8 cellular contexts compared by ENCODE assay signal in the genomic region with DNA sequence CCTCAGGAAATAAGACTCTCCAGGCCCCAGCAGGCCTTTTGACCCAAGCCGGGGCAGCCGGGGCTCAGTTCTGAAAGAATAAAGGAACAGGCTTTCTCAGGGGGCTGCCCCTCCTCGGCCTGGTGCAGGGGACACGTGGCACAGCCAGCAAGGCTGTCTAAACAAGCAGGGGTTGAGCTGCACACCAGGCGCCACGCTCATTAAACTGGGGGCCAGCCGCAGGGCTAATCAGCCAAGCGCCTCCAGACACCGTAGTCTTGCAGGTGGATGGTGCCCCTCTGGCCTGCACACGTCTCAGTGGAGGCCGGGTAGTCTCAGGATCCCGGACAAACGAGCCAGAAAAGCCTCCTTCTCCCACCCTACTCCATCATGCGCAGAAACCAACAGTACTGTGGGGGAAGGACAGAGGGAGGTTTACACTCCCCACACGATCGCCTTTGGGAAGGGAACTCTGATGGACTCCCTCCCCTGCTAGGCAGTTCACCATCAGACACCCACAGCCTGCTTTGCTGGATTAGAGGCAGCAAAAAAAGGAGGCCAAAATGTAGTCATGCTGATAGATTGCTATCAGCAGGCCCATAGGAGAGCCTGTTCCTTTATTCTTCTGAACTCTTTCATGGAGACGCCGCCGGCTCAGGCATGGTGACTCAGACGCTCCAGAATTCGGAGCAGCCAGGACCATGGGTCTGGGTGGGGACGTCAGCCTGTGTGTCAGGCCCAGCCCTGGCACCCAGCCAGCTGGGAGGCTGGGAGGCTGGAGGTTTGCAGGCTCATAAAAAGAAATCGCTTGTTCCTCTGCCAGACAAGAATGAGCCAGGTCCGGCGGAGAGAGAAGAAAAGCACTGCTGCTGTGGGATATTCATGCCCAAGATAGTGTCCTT.
A peak's percentile ranks its signal among the peaks of the same experiment; 100 is the strongest.
DNase-seq lines count a peak whose midpoint lies in the region; ATAC-seq and TF ChIP-seq lines count a peak whose summit lies in the region.

No MANE protein-coding gene starts in this region.

- no peak for TF ChIP-seq CTCF in astrocyte of the cerebellum (IDR thresholded peaks at IDR 0.05; ENCODE audit: low read depth, low read length, missing control alignments)

- no peak for ATAC-seq in HG03039 (IDR thresholded peaks at IDR 0.05; ENCODE audit: unreplicated experiment)

- peaks cover 2% of the 10 kb centered on the region for H3K4me1 Mint-ChIP-seq in activated naive CD8-positive, alpha-beta T cell treated with anti-CD3 and anti-CD28 coated beads for 36 hours

- in situ Hi-C loops in astrocyte of the cerebellum (cut with HindIII; ENCODE audit: low sequenced_read_pairs) (no loop called here), G401 (cut with HindIII; ENCODE audit: low sequenced_read_pairs) (no loop called here)

- no peaks in the 10 kb centered on the region for H3K27me3 Mint-ChIP-seq in activated naive CD8-positive, alpha-beta T cell treated with anti-CD3 and anti-CD28 coated beads for 36 hours

- H3K79me2 ChIP-seq in ACC112 (ENCODE audit: control insufficient read depth, insufficient read depth, low read length, unreplicated experiment) (no peaks in the 10 kb centered on the region), Karpas-422 (ENCODE audit: low read length) (no peaks in the 10 kb centered on the region)

- H3K9me2 ChIP-seq in Karpas-422 (replicated peaks; ENCODE audit: insufficient read depth, low read length), result no peaks in the 10 kb centered on the region

- H3K27ac ChIP-seq in ACC112 (ENCODE audit: low read depth, low read length), result peak overlapping the region; percentile 72
- H3K27ac ChIP-seq in Karpas-422 (ENCODE audit: low read length), result no peak overlapping the region

- H3K9me3 ChIP-seq in Karpas-422 (ENCODE audit: low read length), result no peaks in the 10 kb centered on the region

- H2AFZ ChIP-seq in ACC112 (ENCODE audit: low read length, unreplicated experiment) (no peak overlapping the region), Karpas-422 (ENCODE audit: low read length) (no peak overlapping the region)

- H4K20me1 ChIP-seq in Karpas-422 (ENCODE audit: insufficient read depth, low read depth, low read length), result no peaks in the 10 kb centered on the region

- H3K36me3 ChIP-seq in ACC112 (ENCODE audit: insufficient read depth, low read length), result no peaks in the 10 kb centered on the region
- H3K36me3 ChIP-seq in Karpas-422 (ENCODE audit: insufficient read depth, low read length), result no peaks in the 10 kb centered on the region

- H3K9me3 Mint-ChIP-seq in activated naive CD8-positive, alpha-beta T cell treated with anti-CD3 and anti-CD28 coated beads for 36 hours, result peaks cover 3% of the 10 kb centered on the region

- DNase-seq in Karpas-422 (peak; percentile 5), astrocyte of the cerebellum (ENCODE audit: low read depth) (peak; percentile 83), iris pigment epithelial cell (ENCODE audit: low read depth) (peak; percentile 94), stromal cell of bone marrow (ENCODE audit: low read depth) (peak; percentile 85), G401 (ENCODE audit: low spot score) (no peak)
- no peak for DNase-seq in activated naive CD8-positive, alpha-beta T cell treated with anti-CD3 and anti-CD28 coated beads for 36 hours

- H3K9ac ChIP-seq in Karpas-422 (ENCODE audit: low read length), result no peak overlapping the region

- H3K4me3 ChIP-seq in ACC112 (ENCODE audit: low read depth, low read length) (no peak overlapping the region), Karpas-422 (ENCODE audit: low read length) (no peak overlapping the region), astrocyte of the cerebellum (ENCODE audit: low read depth, low read length) (no peak overlapping the region)

- no peak overlapping the region for H3K27ac Mint-ChIP-seq in activated naive CD8-positive, alpha-beta T cell treated with anti-CD3 and anti-CD28 coated beads for 36 hours

- no peak overlapping the region for H3K4me3 Mint-ChIP-seq in activated naive CD8-positive, alpha-beta T cell treated with anti-CD3 and anti-CD28 coated beads for 36 hours

- H3K27me3 ChIP-seq in ACC112 (ENCODE audit: insufficient read depth, low read length) (no peaks in the 10 kb centered on the region), Karpas-422 (ENCODE audit: low read length) (no peaks in the 10 kb centered on the region)

- peaks cover 29% of the 10 kb centered on the region for H3K4me1 ChIP-seq in ACC112 (ENCODE audit: control insufficient read depth, insufficient read depth, low read length, unreplicated experiment)
- no peaks in the 10 kb centered on the region for H3K4me1 ChIP-seq in Karpas-422 (ENCODE audit: low read length)

- no peaks in the 10 kb centered on the region for H3K36me3 Mint-ChIP-seq in activated naive CD8-positive, alpha-beta T cell treated with anti-CD3 and anti-CD28 coated beads for 36 hours

- H3K4me2 ChIP-seq in Karpas-422 (ENCODE audit: low read depth, low read length, poor library complexity, severe bottlenecking), result no peak overlapping the region

Comparison
In these comparisons a context has a peak if more than half of its experiments do, and no peak if none do; other contexts are left out.
1. DNase-seq: peak in Karpas-422 (single experiment), astrocyte of the cerebellum (single experiment), iris pigment epithelial cell (single experiment) and stromal cell of bone marrow (single experiment); none in activated naive CD8-positive, alpha-beta T cell treated with anti-CD3 and anti-CD28 coated beads for 36 hours (single experiment) and G401 (single experiment).